In genomic region chr18:74146756-74147155, GRCh38 we compare ENCODE assay signal across 10 cellular contexts. TPM values are rescaled to one million over a fixed set of nuclear protein-coding genes. Genes with fewer than 3 reads are reported as not detected.
A peak's percentile ranks its signal among the peaks of the same experiment; 100 is the strongest.
DNase-seq lines count a peak whose midpoint lies in the region; ATAC-seq, FAIRE-seq and TF ChIP-seq lines count a peak whose summit lies in the region.
"Had no signal": no experiment of that assay in that cellular context is flagged by ENCODE, and none has a peak within 500 bp of the region (broad histone marks: within the 10 kb centered on the region; RNA-seq: fewer than 3 reads in every experiment).

No MANE protein-coding gene starts in this region.

- H3K79me2 ChIP-seq in DND-41 (ENCODE audit: insufficient read depth, low read length) = peaks cover 34% of the 10 kb centered on the region

- DNase-seq in DND-41 = no peak
- no peak for DNase-seq in NB4 (ENCODE audit: low read depth)
- no peak for DNase-seq in osteocyte (ENCODE audit: extremely low spot score, unreplicated experiment)
- no peak for DNase-seq in HTR-8/SVneo (ENCODE audit: insufficient read length, low spot score)
- DNase-seq: amygdala, NCI-H1048 had no signal

- peaks cover 2% of the 10 kb centered on the region for H3K27me3 Mint-ChIP-seq in osteocyte (ENCODE audit: unreplicated experiment)

- no peaks in the 10 kb centered on the region for H3K9me3 ChIP-seq in DND-41 (ENCODE audit: insufficient read depth, low read length, severe bottlenecking)
- H3K9me3 ChIP-seq in ectodermal cell (ENCODE audit: control insufficient read depth, low read length) = no peaks in the 10 kb centered on the region

- H3K27ac ChIP-seq in DND-41 (ENCODE audit: low read length) = no peak overlapping the region
- no peak overlapping the region for H3K27ac ChIP-seq in ectodermal cell (ENCODE audit: insufficient read depth, low read depth, low read length, poor library complexity, severe bottlenecking)

- H3K36me3 Mint-ChIP-seq in osteocyte (ENCODE audit: unreplicated experiment) = no peaks in the 10 kb centered on the region

- peak overlapping the region; percentile 81 for H2AFZ ChIP-seq in DND-41 (ENCODE audit: low read depth, low read length)

- H3K4me1 Mint-ChIP-seq in osteocyte (ENCODE audit: unreplicated experiment) = peaks cover 30% of the 10 kb centered on the region

- TF ChIP-seq POLR2A in NB4 (IDR thresholded peaks at IDR 0.05; ENCODE audit: extremely low read depth, insufficient read length) = no peak

- H3K4me3 ChIP-seq in DND-41 (ENCODE audit: low read depth in 1 of 2, low read length in 2 of 2) (peak overlapping the region in 1 of 2 experiments; percentile 77; a peak in 2 of 4 replicates), NB4 (ENCODE audit: low read depth, low read length) (peak overlapping the region; percentile 59), ectodermal cell (ENCODE audit: insufficient read depth, low read depth, low read length) (peak overlapping the region; percentile 75)

- H3K4me1 ChIP-seq in DND-41 (ENCODE audit: insufficient read depth, low read length) = peaks cover 41% of the 10 kb centered on the region
- peaks cover 7% of the 10 kb centered on the region for H3K4me1 ChIP-seq in ectodermal cell (ENCODE audit: control insufficient read depth, insufficient read depth, low read length)

- H3K36me3 ChIP-seq in DND-41 (ENCODE audit: insufficient read depth, low read length) (peaks cover 22% of the 10 kb centered on the region), ectodermal cell (ENCODE audit: control insufficient read depth, insufficient read depth, low read length) (no peaks in the 10 kb centered on the region)

- peak overlapping the region; percentile 81; the same call in 1 of the 2 replicates for H3K9ac ChIP-seq in DND-41 (ENCODE audit: low read depth, low read length)

- H3K27ac Mint-ChIP-seq in osteocyte (ENCODE audit: unreplicated experiment) = peak overlapping the region; percentile 44

- ATAC-seq in DND-41 (ENCODE audit: insufficient read depth, low read depth) (no peak), GM21381 (IDR thresholded peaks at IDR 0.05; ENCODE audit: unreplicated experiment) (no peak), GM18517 (IDR thresholded peaks at IDR 0.05; ENCODE audit: unreplicated experiment) (no peak), GM18907 (IDR thresholded peaks at IDR 0.05; ENCODE audit: unreplicated experiment) (no peak)

- WGBS in ectodermal cell, 2 experiments = 61 to 67% methylated on average over 3 of the region's 3 CpGs

- no peaks in the 10 kb centered on the region for H3K9me3 Mint-ChIP-seq in osteocyte (ENCODE audit: unreplicated experiment)

- H3K27me3 ChIP-seq in DND-41 (ENCODE audit: insufficient read depth, low read length, poor library complexity) (no peaks in the 10 kb centered on the region), ectodermal cell (ENCODE audit: control insufficient read depth, insufficient read depth, low read length, poor library complexity, severe bottlenecking) (no peaks in the 10 kb centered on the region)

- peaks cover 21% of the 10 kb centered on the region; the same call in 1 of the 2 replicates for H4K20me1 ChIP-seq in DND-41 (ENCODE audit: insufficient read depth, low read length)

- TF ChIP-seq CTCF in DND-41 (IDR thresholded peaks at IDR 0.05; ENCODE audit: borderline replicate concordance, extremely low read depth, low read length, poor library complexity, severe bottlenecking) = no peak
- no peak for TF ChIP-seq CTCF in NB4 (IDR thresholded peaks at IDR 0.05; ENCODE audit: low read depth, low read length)
- TF ChIP-seq CTCF in osteocyte (IDR thresholded peaks at IDR 0.05) = no peak

- H3K4me2 ChIP-seq in DND-41 (ENCODE audit: insufficient read depth, low read length) = peak overlapping the region; percentile 77

- peak overlapping the region; percentile 91 for H3K4me3 Mint-ChIP-seq in osteocyte (ENCODE audit: unreplicated experiment)

- no peak for FAIRE-seq in HTR-8/SVneo (lab: Jason Lieb, UNC)

RNA-seq across cellular contexts. Expression of gene FBXO15, which starts 0.9 kb away (rescaled TPM):
- 6.7 TPM for polyA plus RNA-seq in ectodermal cell (2013, experiment 1 of 4)
- polyA plus RNA-seq in ectodermal cell (2013, experiment 2 of 4) = 6.3 TPM
- polyA plus RNA-seq in ectodermal cell (2013, experiment 3 of 4) = 6.1 TPM
- polyA plus RNA-seq in ectodermal cell (2013, experiment 4 of 4) = 6.3 TPM
- 0.73 and 0.86 TPM in 2 replicates for total RNA-seq in osteocyte

RNA-seq across cellular contexts. Expression of gene TIMM21, which starts 1.6 kb away (rescaled TPM):
- 58.0 TPM for polyA plus RNA-seq in ectodermal cell (2013, experiment 1 of 4)
- polyA plus RNA-seq in ectodermal cell (2013, experiment 2 of 4) = 55.0 TPM
- 44.5 TPM for polyA plus RNA-seq in ectodermal cell (2013, experiment 3 of 4)
- polyA plus RNA-seq in ectodermal cell (2013, experiment 4 of 4) = 52.7 TPM
- 22.0 and 23.3 TPM in 2 replicates for total RNA-seq in osteocyte
